In the genomic region with DNA sequence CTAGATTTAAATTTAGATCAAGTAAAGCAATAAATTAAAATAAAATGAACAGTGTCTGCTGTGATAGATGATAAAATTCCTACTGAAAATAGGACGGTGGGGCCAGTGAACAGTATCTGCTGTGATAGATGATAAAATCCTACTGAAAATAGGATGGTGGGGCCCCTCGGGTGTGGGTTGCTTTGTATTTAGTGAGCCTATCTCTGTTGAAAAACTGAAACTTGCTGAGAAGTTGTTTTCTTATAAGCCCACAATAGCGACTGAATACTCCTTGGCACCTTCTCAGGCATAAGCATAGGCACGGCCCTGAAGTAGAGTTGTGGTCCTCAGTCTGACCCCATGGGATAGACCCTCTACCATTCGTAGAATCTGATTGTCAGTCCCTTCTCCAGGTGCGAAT, we compare ENCODE assay signal across 1 cellular context.
TF ChIP-seq lines count a peak whose summit lies in the region.

No MANE protein-coding gene starts in this region.

TF ChIP-seq in endothelial cell of umbilical vein, 7 proteins besides CTCF, POLR2A, EP300 and RAD21 (continued from another document):
- TF ChIP-seq GATA2 (IDR thresholded peaks at IDR 0.05; ENCODE audit: insufficient read depth, insufficient read length, low read depth, low read length) = no peak
